ENCODE assay signal across 1 cellular context in the genomic region with DNA sequence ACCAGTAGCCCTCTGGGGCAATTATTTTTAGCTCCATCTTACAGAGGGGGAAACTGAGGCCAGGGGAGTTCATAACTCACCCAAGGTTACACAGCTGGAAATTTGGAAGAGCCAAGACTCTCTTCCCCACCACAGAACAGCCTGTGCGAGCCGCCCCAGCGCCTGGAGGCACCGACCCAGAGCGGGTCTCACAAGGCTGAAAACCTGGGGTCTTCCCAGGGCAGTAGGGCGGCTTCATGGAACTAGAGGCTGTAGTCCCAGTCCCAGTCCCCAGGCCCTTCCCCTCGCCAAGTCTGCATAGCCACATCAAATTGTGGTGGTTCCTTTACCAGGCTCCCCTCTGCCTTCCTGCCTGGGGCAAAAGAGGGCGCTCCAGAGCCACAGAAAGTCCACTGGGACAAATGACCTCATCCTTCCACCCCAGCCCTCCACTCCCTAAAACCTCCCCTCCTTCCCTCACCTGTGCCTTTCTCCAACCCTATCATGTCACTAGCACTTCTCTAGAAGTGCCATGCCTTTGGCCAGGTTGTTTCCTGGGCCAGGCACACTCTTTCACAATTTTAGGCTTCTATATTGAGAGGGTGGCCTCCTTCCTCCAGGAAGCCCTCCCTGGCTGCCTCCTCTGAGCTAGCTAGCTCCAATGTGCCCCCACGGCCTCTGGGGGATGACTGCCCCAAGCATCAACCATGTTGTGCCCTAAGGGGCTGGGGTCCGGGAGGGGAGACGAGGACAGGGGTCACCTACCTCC.
TF ChIP-seq lines count a peak whose summit lies in the region.

No MANE protein-coding gene starts in this region.

TF ChIP-seq in GM12878, 131 proteins besides CTCF, POLR2A, EP300 and RAD21:
- TF ChIP-seq NBN (IDR thresholded peaks at IDR 0.05) (0 out of 2 replicates have a peak, but pooled peaks have one; percentile 39), JUND (IDR thresholded peaks at IDR 0.05; ENCODE audit: low read depth, low read length) (peak; percentile 46; the same call in 1 of the 2 replicates), IKZF2 (IDR thresholded peaks at IDR 0.05) (0 out of 4 replicates have a peak, but pooled peaks of 1 of the 2 experiments have one; percentile 16), YY1 (IDR thresholded peaks at IDR 0.05; ENCODE audit: low read depth, low read length) (0 out of 2 replicates have a peak, but pooled peaks have one; percentile 40), ATF7 (IDR thresholded peaks at IDR 0.05; ENCODE audit: low read depth) (peak; percentile 97), IKZF1 (conservative IDR thresholded peaks at IDR 0.05) (0 out of 2 replicates have a peak, but pooled peaks have one; percentile 18), BACH1 (IDR thresholded peaks at IDR 0.05; ENCODE audit: borderline replicate concordance) (no peak), GABPA (IDR thresholded peaks at IDR 0.05; ENCODE audit: low read depth) (no peak), ZBTB40 (IDR thresholded peaks at IDR 0.05; ENCODE audit: borderline replicate concordance) (no peak), SMARCA5 (IDR thresholded peaks at IDR 0.05) (0 out of 2 replicates have a peak, but pooled peaks have one; percentile 54), HDAC2 (IDR thresholded peaks at IDR 0.05) (no peak), PRDM15 (CRISPR knock-in tag; IDR thresholded peaks at IDR 0.05) (no peak), HDGF (IDR thresholded peaks at IDR 0.05) (no peak), ZNF217 (IDR thresholded peaks at IDR 0.05) (no peak), RUNX3 (IDR thresholded peaks at IDR 0.05; ENCODE audit: low read length) (peak; percentile 18; the same call in 1 of the 2 replicates), SMC3 (IDR thresholded peaks at IDR 0.05; ENCODE audit: borderline replicate concordance, low read length) (peak; percentile 77), BHLHE40 (IDR thresholded peaks at IDR 0.05; ENCODE audit: borderline replicate concordance in 1 of 2, low read depth in 2 of 2, low read length in 1 of 2) (0 out of 4 replicates have a peak, but pooled peaks of 1 of the 2 experiments have one; percentile 9), SIN3A (IDR thresholded peaks at IDR 0.05; ENCODE audit: low read depth, low read length) (no peak), RCOR1 (conservative IDR thresholded peaks at IDR 0.05; ENCODE audit: low read depth, low read length) (no peak), CHD4 (IDR thresholded peaks at IDR 0.05) (no peak)
- TF ChIP-seq, protein P1, sequence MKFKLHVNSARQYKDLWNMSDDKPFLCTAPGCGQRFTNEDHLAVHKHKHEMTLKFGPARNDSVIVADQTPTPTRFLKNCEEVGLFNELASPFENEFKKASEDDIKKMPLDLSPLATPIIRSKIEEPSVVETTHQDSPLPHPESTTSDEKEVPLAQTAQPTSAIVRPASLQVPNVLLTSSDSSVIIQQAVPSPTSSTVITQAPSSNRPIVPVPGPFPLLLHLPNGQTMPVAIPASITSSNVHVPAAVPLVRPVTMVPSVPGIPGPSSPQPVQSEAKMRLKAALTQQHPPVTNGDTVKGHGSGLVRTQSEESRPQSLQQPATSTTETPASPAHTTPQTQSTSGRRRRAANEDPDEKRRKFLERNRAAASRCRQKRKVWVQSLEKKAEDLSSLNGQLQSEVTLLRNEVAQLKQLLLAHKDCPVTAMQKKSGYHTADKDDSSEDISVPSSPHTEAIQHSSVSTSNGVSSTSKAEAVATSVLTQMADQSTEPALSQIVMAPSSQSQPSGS (IDR thresholded peaks at IDR 0.05; ENCODE audit: low read length): peak; percentile 65; the same call in 1 of the 2 replicates
TF ChIP-seq in GM12878: peak in this region for 11.
